Comparison of ENCODE assay signal across 8 cellular contexts in the genomic region with DNA sequence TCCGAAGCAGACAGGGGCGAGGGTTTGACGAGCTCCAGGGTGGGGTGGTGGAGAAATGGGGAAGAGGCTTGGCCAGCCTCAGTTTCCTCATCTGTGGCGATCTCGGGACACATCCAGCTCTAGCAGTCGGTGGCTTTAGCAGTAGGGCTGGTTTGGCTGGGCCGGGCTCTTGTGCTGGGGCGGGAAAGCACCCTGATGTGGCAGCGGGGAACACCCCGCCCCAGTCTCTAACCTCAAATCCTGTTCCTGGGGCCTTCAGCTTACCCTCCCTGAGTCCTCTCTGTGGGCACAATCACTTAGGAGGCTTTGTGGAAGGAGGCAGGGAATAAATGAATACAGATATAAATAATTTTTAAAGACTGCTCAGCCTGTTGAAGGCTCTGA. TPM values are rescaled to one million over a fixed set of nuclear protein-coding genes. Genes with fewer than 3 reads are reported as not detected.
DNase-seq lines count a peak whose midpoint lies in the region; ATAC-seq and TF ChIP-seq lines count a peak whose summit lies in the region.

No MANE protein-coding gene starts in this region.

- peaks cover 23% of the 10 kb centered on the region for H3K36me3 Mint-ChIP-seq in activated T-helper 1 cell treated with anti-CD3 and anti-CD28 coated beads, Interleukin-12 subunit alpha, Interleukin-12 subunit beta, Interleukin-2, Interleukin-4 antibody, amounts not matched to agents 30 ng/mL and 10 ng/mL and 1 ng/mL, durations not matched to agents 14 hours and 24 hours and 36 hours (ENCODE audit: low read depth)
- H3K36me3 Mint-ChIP-seq in progenitor cell of endocrine pancreas (ENCODE audit: insufficient read depth) = peaks cover 1% of the 10 kb centered on the region

- ATAC-seq in foreskin keratinocyte (peak; percentile 49), GM19328 (IDR thresholded peaks at IDR 0.05; ENCODE audit: unreplicated experiment) (no peak)

- no peaks in the 10 kb centered on the region for H3K9me3 Mint-ChIP-seq in activated T-helper 1 cell treated with anti-CD3 and anti-CD28 coated beads, Interleukin-12 subunit alpha, Interleukin-12 subunit beta, Interleukin-2, Interleukin-4 antibody, amounts not matched to agents 30 ng/mL and 10 ng/mL and 1 ng/mL, durations not matched to agents 14 hours and 24 hours and 36 hours
- H3K9me3 Mint-ChIP-seq in progenitor cell of endocrine pancreas (ENCODE audit: low read depth) = no peaks in the 10 kb centered on the region

- peak overlapping the region; percentile 99 for H3K4me3 Mint-ChIP-seq in activated T-helper 1 cell treated with anti-CD3 and anti-CD28 coated beads, Interleukin-12 subunit alpha, Interleukin-12 subunit beta, Interleukin-2, Interleukin-4 antibody, amounts not matched to agents 30 ng/mL and 10 ng/mL and 1 ng/mL, durations not matched to agents 14 hours and 24 hours and 36 hours
- H3K4me3 Mint-ChIP-seq in progenitor cell of endocrine pancreas (ENCODE audit: low read depth) = peak overlapping the region; percentile 93

- H3K27me3 ChIP-seq in H7 (ENCODE audit: control insufficient read depth, insufficient read depth, low read length) (peaks cover 7% of the 10 kb centered on the region), foreskin keratinocyte (no peaks in the 10 kb centered on the region)

- peak overlapping the region; percentile 99 for H3K27ac Mint-ChIP-seq in activated T-helper 1 cell treated with anti-CD3 and anti-CD28 coated beads, Interleukin-12 subunit alpha, Interleukin-12 subunit beta, Interleukin-2, Interleukin-4 antibody, amounts not matched to agents 30 ng/mL and 10 ng/mL and 1 ng/mL, durations not matched to agents 14 hours and 24 hours and 36 hours
- peak overlapping the region; percentile 97 for H3K27ac Mint-ChIP-seq in progenitor cell of endocrine pancreas

- H3K36me3 ChIP-seq in H7 (replicated peaks; ENCODE audit: control insufficient read depth, insufficient read depth, low read length) = no peaks in the 10 kb centered on the region
- H3K36me3 ChIP-seq in urinary bladder (ENCODE audit: insufficient read depth) = no peaks in the 10 kb centered on the region

- H3K4me3 ChIP-seq in H7 (ENCODE audit: insufficient read depth, low read depth, low read length) (peak overlapping the region; percentile 89), urinary bladder (ENCODE audit: low read depth, low read length) (peak overlapping the region; percentile 89)

- no peak for TF ChIP-seq CTCF in foreskin keratinocyte (conservative IDR thresholded peaks at IDR 0.05)
- no peak for TF ChIP-seq CTCF in progenitor cell of endocrine pancreas (IDR thresholded peaks at IDR 0.05; ENCODE audit: unreplicated experiment)

- no peaks in the 10 kb centered on the region for H3K27me3 Mint-ChIP-seq in activated T-helper 1 cell treated with anti-CD3 and anti-CD28 coated beads, Interleukin-12 subunit alpha, Interleukin-12 subunit beta, Interleukin-2, Interleukin-4 antibody, amounts not matched to agents 30 ng/mL and 10 ng/mL and 1 ng/mL, durations not matched to agents 14 hours and 24 hours and 36 hours (ENCODE audit: insufficient read depth)
- peaks cover 7% of the 10 kb centered on the region for H3K27me3 Mint-ChIP-seq in progenitor cell of endocrine pancreas

- H3K27ac ChIP-seq in foreskin keratinocyte (peak overlapping the region; percentile 61), urinary bladder (ENCODE audit: low read depth) (no peak overlapping the region)

- DNase-seq in ELR (ENCODE audit: low read depth) = peak; percentile 52
- DNase-seq in H7 = peak; percentile 70
- peak; percentile 3 for DNase-seq in NCI-H748 treated with DMSO at 0.1 percent for 48 hours (lab: John Stamatoyannopoulos, UW)
- DNase-seq in activated T-helper 1 cell treated with anti-CD3 and anti-CD28 coated beads, Interleukin-12 subunit alpha, Interleukin-12 subunit beta, Interleukin-2, Interleukin-4 antibody, amounts not matched to agents 30 ng/mL and 10 ng/mL and 1 ng/mL, durations not matched to agents 14 hours and 24 hours and 36 hours (ENCODE audit: low spot score) = peak; percentile 76
- DNase-seq in foreskin keratinocyte = peak in 1 of 2 donors; percentile 43
- no peak for DNase-seq in progenitor cell of endocrine pancreas (ENCODE audit: low spot score, unreplicated experiment)

- H3K4me1 Mint-ChIP-seq in activated T-helper 1 cell treated with anti-CD3 and anti-CD28 coated beads, Interleukin-12 subunit alpha, Interleukin-12 subunit beta, Interleukin-2, Interleukin-4 antibody, amounts not matched to agents 30 ng/mL and 10 ng/mL and 1 ng/mL, durations not matched to agents 14 hours and 24 hours and 36 hours (ENCODE audit: low read depth) = peaks cover 71% of the 10 kb centered on the region
- peaks cover 13% of the 10 kb centered on the region for H3K4me1 Mint-ChIP-seq in progenitor cell of endocrine pancreas (ENCODE audit: low read depth)

- WGBS in urinary bladder = 10% methylated on average over 10 of the region's 10 CpGs

- intact Hi-C loops in activated T-helper 1 cell treated with anti-CD3 and anti-CD28 coated beads, Interleukin-12 subunit alpha, Interleukin-12 subunit beta, Interleukin-2, Interleukin-4 antibody, amounts not matched to agents 30 ng/mL and 10 ng/mL and 1 ng/mL, durations not matched to agents 14 hours and 24 hours and 36 hours (cut with micrococcal nuclease) = no loop called here

- H3K4me1 ChIP-seq in foreskin keratinocyte (peaks cover 8% of the 10 kb centered on the region), urinary bladder (ENCODE audit: insufficient read depth) (peaks cover 2% of the 10 kb centered on the region)

RNA-seq across cellular contexts. Expression of a gene that starts 1.1 kb away (rescaled TPM):
- total RNA-seq in H7 (2014; rRNA removed; shearing (Covaris generic)) = 14.5 and 17.4 TPM in 2 replicates
- 72.5 and 77.2 TPM in 2 replicates for total RNA-seq in activated T-helper 1 cell treated with anti-CD3 and anti-CD28 coated beads, Interleukin-12 subunit alpha, Interleukin-12 subunit beta, Interleukin-2, Interleukin-4 antibody, amounts not matched to agents 30 ng/mL and 10 ng/mL and 1 ng/mL, durations not matched to agents 14 hours and 24 hours and 36 hours
- 18.2 and 19.5 TPM in 2 replicates for total RNA-seq in foreskin keratinocyte
- polyA plus RNA-seq in foreskin keratinocyte = 11.2 and 11.9 TPM in 2 replicates
- total RNA-seq in progenitor cell of endocrine pancreas = 14.2 and 14.8 TPM in 2 replicates
- total RNA-seq in urinary bladder = 11.9 TPM
- 15.3 TPM for polyA plus RNA-seq in urinary bladder

RNA-seq across cellular contexts. Expression of a gene that starts 26.5 kb away (rescaled TPM):
- 65.5 and 76.3 TPM in 2 replicates for total RNA-seq in H7 (2014; rRNA removed; shearing (Covaris generic))
- 48.8 and 51.0 TPM in 2 replicates for total RNA-seq in activated T-helper 1 cell treated with anti-CD3 and anti-CD28 coated beads, Interleukin-12 subunit alpha, Interleukin-12 subunit beta, Interleukin-2, Interleukin-4 antibody, amounts not matched to agents 30 ng/mL and 10 ng/mL and 1 ng/mL, durations not matched to agents 14 hours and 24 hours and 36 hours
- total RNA-seq in foreskin keratinocyte = 74.7 and 83.4 TPM in 2 replicates
- 36.6 and 45.8 TPM in 2 replicates for polyA plus RNA-seq in foreskin keratinocyte
- total RNA-seq in progenitor cell of endocrine pancreas = 72.9 and 78.3 TPM in 2 replicates
- 78.5 TPM for total RNA-seq in urinary bladder
- 60.3 TPM for polyA plus RNA-seq in urinary bladder
